In genomic region chr13:113490496-113491417, GRCh38 we compare ENCODE assay signal across 8 cellular contexts. TPM values are rescaled to one million over a fixed set of nuclear protein-coding genes. Genes with fewer than 3 reads are reported as not detected.
DNase-seq lines count a peak whose midpoint lies in the region; ATAC-seq, FAIRE-seq and TF ChIP-seq lines count a peak whose summit lies in the region.

TSS of gene DCUN1D2 (minus strand) at chr13:113490711. CDS start at chr13:113490669, 42 bp downstream.

- no peak for TF ChIP-seq RAD21 in A549 (conservative IDR thresholded peaks at IDR 0.05 in 1 of 2, IDR thresholded peaks at IDR 0.05 in 1 of 2)

- no peaks in the 10 kb centered on the region for H3K9me3 ChIP-seq in A549

- 0% methylated on average over 11 of the region's 115 CpGs for WGBS in A549 (ENCODE audit: missing lambda C conversion rate)

- H3K27ac ChIP-seq in A549 (peak within 1 kb of the TSS; percentile 92 to 98), caudate nucleus (ENCODE audit: low read depth, low read length) (peak within 1 kb of the TSS; percentile 55)

- peak within 1 kb of the TSS; percentile 95 for H3K4me2 ChIP-seq in A549

- TF ChIP-seq CTCF in A549 (IDR thresholded peaks at IDR 0.05): no peak
- no peak for TF ChIP-seq CTCF in WI38 (IDR thresholded peaks at IDR 0.05; ENCODE audit: low read depth, low read length)

- FAIRE-seq in A549 (lab: Jason Lieb, UNC): no peak

- no peak for TF ChIP-seq EP300 in A549 (IDR thresholded peaks at IDR 0.05)

- POLR2A ChIA-PET in A549 (lab: Yijun Ruan, JAX): interaction anchor here (0.6 to 1.2 kb wide), 3 partner anchors 33 to 59 kb away, joined by 3 to 4 read pairs (median 3); no protein-coding TSS in a partner anchor

- CTCF ChIA-PET in A549 (lab: Yijun Ruan, JAX): no interaction called here

- peak; percentile 66 for TF ChIP-seq POLR2A in A549 (IDR thresholded peaks at IDR 0.05; ENCODE audit: low read length)

- DNase-seq in A549 (ENCODE audit: low read depth in 1 of 2, low spot score in 1 of 2) (peak; percentile 76 to 90), NCI-H2171 (lab: John Stamatoyannopoulos, UW) (peak; percentile 83), caudate nucleus (lab: John Stamatoyannopoulos, UW) (peak in 60 of 61 donors; percentile 49 to 96 (median 89)), islet precursor cell (peak; percentile 98)
- peak; percentile 74 for DNase-seq in stimulated activated CD4-positive, alpha-beta T cell treated with anti-CD3 and anti-CD28 coated beads, Interleukin-12 subunit alpha, Interleukin-12 subunit beta, amount 100 ng/mL, for 4 hours

- ATAC-seq in A549 (peak; percentile 83 to 93), GM18519 (IDR thresholded peaks at IDR 0.05; ENCODE audit: low FRiP score, unreplicated experiment) (peak; percentile 68), HG03045 (IDR thresholded peaks at IDR 0.05; ENCODE audit: unreplicated experiment) (peak; percentile 82)

- H3K4me1 ChIP-seq in A549: peaks cover 37% of the 10 kb centered on the region

- H3K4me3 ChIP-seq in A549: peak within 1 kb of the TSS; percentile 89
- H3K4me3 ChIP-seq in WI38 (ENCODE audit: low read depth, low read length): peak within 1 kb of the TSS; percentile 92

TF ChIP-seq in A549, 52 proteins besides CTCF, POLR2A, EP300 and RAD21:
- TF ChIP-seq RFX5 (IDR thresholded peaks at IDR 0.05): no peak
- peak; percentile 46; the same call in 1 of the 3 replicates for TF ChIP-seq BCL3 (IDR thresholded peaks at IDR 0.05)
- TF ChIP-seq JUN (IDR thresholded peaks at IDR 0.05): peak in 1 of 2 experiments; percentile 77; a peak in 3 of 5 replicates
- no peak for TF ChIP-seq HOXB13 (CRISPR knock-in tag; IDR thresholded peaks at IDR 0.05; ENCODE audit: low read depth)
- TF ChIP-seq EHMT2 (IDR thresholded peaks at IDR 0.05; ENCODE audit: low read depth): no peak
- 0 out of 2 replicates have a peak, but pooled peaks have one; percentile 59 for TF ChIP-seq HOXB5 (CRISPR knock-in tag; IDR thresholded peaks at IDR 0.05)
- no peak for TF ChIP-seq MAZ (IDR thresholded peaks at IDR 0.05; ENCODE audit: borderline replicate concordance, low read depth, low read length)
- no peak for TF ChIP-seq CBX2 (IDR thresholded peaks at IDR 0.05; ENCODE audit: borderline replicate concordance, low read depth)
- TF ChIP-seq FOSL2 (IDR thresholded peaks at IDR 0.05): no peak
- TF ChIP-seq FOSL2 (CRISPR knock-in tag; IDR thresholded peaks at IDR 0.05): no peak
- 0 out of 2 replicates have a peak, but pooled peaks have one; percentile 43 for TF ChIP-seq EHF (CRISPR knock-in tag; IDR thresholded peaks at IDR 0.05)
- peak; percentile 65; the same call in 1 of the 2 replicates for TF ChIP-seq PHF8 (IDR thresholded peaks at IDR 0.05; ENCODE audit: borderline replicate concordance, low read depth)
- TF ChIP-seq PBX3 (IDR thresholded peaks at IDR 0.05): no peak

RNA-seq across cellular contexts. Expression of gene DCUN1D2, which starts in this region (rescaled TPM):
- polyA plus RNA-seq in A549 (2011; rRNA removed): 8.4 and 9.5 TPM in 2 replicates
- polyA plus RNA-seq in A549 (2012; cell fraction: cytosol; rRNA removed): 7.5 and 8.0 TPM in 2 replicates
- polyA plus RNA-seq in A549 (2012; cell fraction: nucleus; rRNA removed): 23.5 and 28.6 TPM in 2 replicates
- 7.8 to 8.6 TPM (median 8.3 TPM) in 3 replicates for polyA plus RNA-seq in A549 (2017; fragmentation: RNase III; extraction: RNeasy Plus Mini Kit Qiagen cat#74134 plus additional on column Dnase treatment)
- 4.6 and 6.6 TPM in 2 replicates for polyA minus RNA-seq in A549 (2011; rRNA and poly(A)+ RNA removed)

Comparison
In these comparisons a context has a peak if more than half of its experiments do, and no peak if none do; other contexts are left out.
1. Peak in every context shown above with its lines: DNase-seq, ATAC-seq, H3K4me3 ChIP-seq and H3K27ac ChIP-seq.